Comparison of ENCODE assay signal across 15 cellular contexts in the genomic region with DNA sequence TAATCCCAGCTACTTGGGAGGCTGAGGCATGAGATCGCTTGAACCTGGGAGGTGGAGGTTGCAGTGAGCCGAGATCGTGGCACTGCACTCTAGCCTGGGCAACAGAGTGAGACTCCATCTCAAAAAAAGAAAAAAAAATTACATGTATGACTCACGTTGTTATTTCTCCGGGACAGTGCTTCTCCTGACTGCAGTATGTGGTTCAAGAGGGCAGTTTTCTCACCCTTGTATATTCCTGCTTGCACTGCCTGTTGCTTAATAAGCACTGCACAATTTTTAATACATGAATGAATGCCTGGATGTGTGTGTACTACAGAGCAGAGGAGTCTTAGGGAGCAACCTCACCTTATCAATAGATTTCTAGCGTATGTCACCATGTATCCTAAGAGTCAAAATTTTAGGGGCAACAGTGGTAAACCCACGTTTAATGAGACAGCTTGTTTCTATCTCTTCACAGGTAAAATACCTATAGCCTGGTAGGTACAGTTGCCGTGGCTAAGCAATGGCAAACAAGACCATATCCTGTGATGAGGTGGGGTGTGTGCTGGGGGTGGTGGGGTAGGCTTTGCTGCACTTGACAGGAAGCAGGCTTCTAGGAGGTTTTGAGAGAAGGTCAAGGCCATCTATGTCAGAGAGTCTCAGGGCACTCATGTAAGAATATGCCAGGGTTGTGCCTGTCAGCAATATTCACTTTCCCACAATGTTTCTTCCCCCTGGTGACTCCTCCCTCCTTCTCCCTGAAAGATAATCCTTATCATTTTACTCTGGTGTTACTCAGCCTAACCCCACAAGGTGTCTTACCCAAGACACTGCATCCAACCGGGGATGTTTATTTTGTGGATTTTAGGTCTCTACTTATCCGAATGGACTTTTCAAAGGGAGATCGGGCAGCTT. TPM values are rescaled to one million over a fixed set of nuclear protein-coding genes. Genes with fewer than 3 reads are reported as not detected.
DNase-seq lines count a peak whose midpoint lies in the region; TF ChIP-seq lines count a peak whose summit lies in the region.
"Had no signal": no experiment of that assay in that cellular context is flagged by ENCODE, and none has a peak within 500 bp of the region (broad histone marks: within the 10 kb centered on the region; RNA-seq: fewer than 3 reads in every experiment).

No MANE protein-coding gene starts in this region.

- no peaks in the 10 kb centered on the region for H4K20me1 ChIP-seq in smooth muscle cell (ENCODE audit: low read depth)
- H4K20me1 ChIP-seq in OCI-LY7 (ENCODE audit: insufficient read depth, low read length): no peaks in the 10 kb centered on the region

- H3F3A ChIP-seq in smooth muscle cell (ENCODE audit: low read depth): peaks cover 14% of the 10 kb centered on the region

- DNase-seq in T-helper 1 cell: no peak
- peak; percentile 26 for DNase-seq in OCI-M1 (lab: John Stamatoyannopoulos, UW)
- DNase-seq in cardiac fibroblast (ENCODE audit: low read depth in 2 of 2): peak; percentile 57
- no peak for DNase-seq in smooth muscle cell (lab: John Stamatoyannopoulos, UW; ENCODE audit: unreplicated experiment)
- DNase-seq in stimulated activated naive CD4-positive, alpha-beta T cell (lab: John Stamatoyannopoulos, UW): no peak
- DNase-seq in OCI-LY7 (ENCODE audit: low spot score): no peak
- DNase-seq in NCI-H2107 (lab: John Stamatoyannopoulos, UW): no peak
- DNase-seq: NCI-H1417, nucleus accumbens, spleen, thyroid gland had no signal

- H2AFZ ChIP-seq in smooth muscle cell (ENCODE audit: low read depth) (no peak overlapping the region), OCI-LY7 (ENCODE audit: low read length) (no peak overlapping the region)

- H3K4me2 ChIP-seq in smooth muscle cell (peak overlapping the region; percentile 75), OCI-LY7 (ENCODE audit: low read length) (no peak overlapping the region)

- no peaks in the 10 kb centered on the region for H3K36me3 Mint-ChIP-seq in T-helper 1 cell treated with Interleukin-12 subunit alpha and Interleukin-12 subunit beta and Interleukin-4 antibody, amounts not matched to agents 30 μg/mL and 1 μg/mL, for 36 hours (ENCODE audit: low read depth)
- H3K36me3 Mint-ChIP-seq: activated naive CD4-positive, alpha-beta T cell treated with anti-CD3 and anti-CD28 coated beads, Interleukin-2, amount 50 U/mL, for 72 hours had no signal

- H3K9ac ChIP-seq in smooth muscle cell (ENCODE audit: low read depth): peak overlapping the region; percentile 48

- no peaks in the 10 kb centered on the region for H3K27me3 ChIP-seq in smooth muscle cell (ENCODE audit: low read depth)
- H3K27me3 ChIP-seq: spleen, thyroid gland had no signal

- H3K4me1 ChIP-seq in smooth muscle cell (ENCODE audit: low read depth): peaks cover 13% of the 10 kb centered on the region
- H3K4me1 ChIP-seq in OCI-LY7 (ENCODE audit: insufficient read depth, low read length, poor library complexity, severe bottlenecking): no peaks in the 10 kb centered on the region
- H3K4me1 ChIP-seq: thyroid gland had no signal

- intact Hi-C loops in OCI-LY7 (cut with micrococcal nuclease; ENCODE audit: unreplicated experiment): no loop called here

- peaks cover 20% of the 10 kb centered on the region for H3K4me1 Mint-ChIP-seq in T-helper 1 cell treated with Interleukin-12 subunit alpha and Interleukin-12 subunit beta and Interleukin-4 antibody, amounts not matched to agents 30 μg/mL and 1 μg/mL, for 36 hours (ENCODE audit: low read depth)

- WGBS in smooth muscle cell (ENCODE audit: low lambda C conversion rate): 59% methylated on average over 11 of the region's 11 CpGs

- BruUV-seq in OCI-LY7 (replicated peaks; lab: Mats Ljungman, UMichigan): no TSS peak

- H3K9me3 ChIP-seq in smooth muscle cell (replicated peaks; ENCODE audit: low read depth): no peaks in the 10 kb centered on the region
- no peaks in the 10 kb centered on the region for H3K9me3 ChIP-seq in OCI-LY7 (ENCODE audit: low read length)
- H3K9me3 ChIP-seq: spleen, thyroid gland had no signal

- CTCF ChIA-PET in OCI-LY7 (lab: Charles Lee; ENCODE audit: unreplicated experiment): no interaction called here

- H3K36me3 ChIP-seq in smooth muscle cell (ENCODE audit: low read depth) (no peaks in the 10 kb centered on the region), OCI-LY7 (ENCODE audit: insufficient read depth, low read length) (no peaks in the 10 kb centered on the region)
- H3K36me3 ChIP-seq: spleen, thyroid gland had no signal

- TF ChIP-seq CTCF in cardiac fibroblast (IDR thresholded peaks at IDR 0.05; ENCODE audit: low read depth, low read length) (no peak), smooth muscle cell (IDR thresholded peaks at IDR 0.05; ENCODE audit: borderline replicate concordance, insufficient read depth, poor library complexity, severe bottlenecking) (no peak), OCI-LY7 (conservative IDR thresholded peaks at IDR 0.05; ENCODE audit: low read length) (no peak)

- no peaks in the 10 kb centered on the region for H3K79me2 ChIP-seq in smooth muscle cell (ENCODE audit: low read depth)
- no peaks in the 10 kb centered on the region for H3K79me2 ChIP-seq in OCI-LY7 (ENCODE audit: insufficient read depth, low read depth, low read length)

- H3K9me3 Mint-ChIP-seq in T-helper 1 cell treated with Interleukin-12 subunit alpha and Interleukin-12 subunit beta and Interleukin-4 antibody, amounts not matched to agents 30 μg/mL and 1 μg/mL, for 36 hours: no peaks in the 10 kb centered on the region
- H3K9me3 Mint-ChIP-seq: activated naive CD4-positive, alpha-beta T cell treated with anti-CD3 and anti-CD28 coated beads, Interleukin-2, amount 50 U/mL, for 72 hours; T-helper 2 cell treated with Interferon-gamma antibody and Interleukin-4, amounts not matched to agents 5 μg/mL and 100 μg/mL, for 36 hours had no signal

- H3K4me3 Mint-ChIP-seq in T-helper 1 cell treated with Interleukin-12 subunit alpha and Interleukin-12 subunit beta and Interleukin-4 antibody, amounts not matched to agents 30 μg/mL and 1 μg/mL, for 36 hours: no peak overlapping the region
- H3K4me3 Mint-ChIP-seq: T-helper 2 cell treated with Interferon-gamma antibody and Interleukin-4, amounts not matched to agents 5 μg/mL and 100 μg/mL, for 36 hours had no signal

- no peaks in the 10 kb centered on the region for H3K27me3 Mint-ChIP-seq in T-helper 1 cell treated with Interleukin-12 subunit alpha and Interleukin-12 subunit beta and Interleukin-4 antibody, amounts not matched to agents 30 μg/mL and 1 μg/mL, for 36 hours (ENCODE audit: low read depth)

- H3K27ac Mint-ChIP-seq in T-helper 1 cell treated with Interleukin-12 subunit alpha and Interleukin-12 subunit beta and Interleukin-4 antibody, amounts not matched to agents 30 μg/mL and 1 μg/mL, for 36 hours: peak overlapping the region; percentile 67

- peak overlapping the region; percentile 85 for H3K27ac ChIP-seq in smooth muscle cell (ENCODE audit: low read depth)
- no peak overlapping the region for H3K27ac ChIP-seq in OCI-LY7 (ENCODE audit: low read depth, low read length, poor library complexity, severe bottlenecking)
- H3K27ac ChIP-seq: coronary artery, spleen, thyroid gland had no signal

- H3K4me3 ChIP-seq in cardiac fibroblast (replicated peaks in 1 of 2; ENCODE audit: low read depth in 2 of 2, low read length in 2 of 2): no peak overlapping the region
- H3K4me3 ChIP-seq in smooth muscle cell: no peak overlapping the region
- no peak overlapping the region for H3K4me3 ChIP-seq in OCI-LY7 (ENCODE audit: low read depth, low read length, poor library complexity, severe bottlenecking)
- H3K4me3 ChIP-seq: coronary artery, spleen, thyroid gland had no signal

- no peaks in the 10 kb centered on the region for H3K9me2 ChIP-seq in OCI-LY7 (ENCODE audit: insufficient read depth, low read length)

- POLR2A ChIA-PET in OCI-LY7 (lab: Charles Lee): interaction anchor here (0.6 to 0.7 kb wide), 2 partner anchors 106 to 425 kb away, joined by 3 to 4 read pairs; no protein-coding TSS in a partner anchor

RNA-seq across cellular contexts. Expression of a gene that starts 36.9 kb away (rescaled TPM):
- total RNA-seq in smooth muscle cell (81.4 and 97.4 TPM in 2 replicates), OCI-LY7 (2022) (43.4 TPM in 2 replicates)
- polyA plus RNA-seq in smooth muscle cell: 28.7 and 34.4 TPM in 2 replicates
- total RNA-seq in OCI-LY7 (2014; rRNA removed; shearing (Covaris generic)): 41.9 and 48.9 TPM in 2 replicates

Comparison
In these comparisons a context has a peak if more than half of its experiments do, and no peak if none do; other contexts are left out.
1. DNase-seq: peak in OCI-M1 (single experiment) and cardiac fibroblast (2 of 2); none in T-helper 1 cell (0 of 5), smooth muscle cell (single experiment), stimulated activated naive CD4-positive, alpha-beta T cell (0 of 6), OCI-LY7 (single experiment) and NCI-H2107 (single experiment).